11 cellular contexts compared by ENCODE assay signal in the genomic region with DNA sequence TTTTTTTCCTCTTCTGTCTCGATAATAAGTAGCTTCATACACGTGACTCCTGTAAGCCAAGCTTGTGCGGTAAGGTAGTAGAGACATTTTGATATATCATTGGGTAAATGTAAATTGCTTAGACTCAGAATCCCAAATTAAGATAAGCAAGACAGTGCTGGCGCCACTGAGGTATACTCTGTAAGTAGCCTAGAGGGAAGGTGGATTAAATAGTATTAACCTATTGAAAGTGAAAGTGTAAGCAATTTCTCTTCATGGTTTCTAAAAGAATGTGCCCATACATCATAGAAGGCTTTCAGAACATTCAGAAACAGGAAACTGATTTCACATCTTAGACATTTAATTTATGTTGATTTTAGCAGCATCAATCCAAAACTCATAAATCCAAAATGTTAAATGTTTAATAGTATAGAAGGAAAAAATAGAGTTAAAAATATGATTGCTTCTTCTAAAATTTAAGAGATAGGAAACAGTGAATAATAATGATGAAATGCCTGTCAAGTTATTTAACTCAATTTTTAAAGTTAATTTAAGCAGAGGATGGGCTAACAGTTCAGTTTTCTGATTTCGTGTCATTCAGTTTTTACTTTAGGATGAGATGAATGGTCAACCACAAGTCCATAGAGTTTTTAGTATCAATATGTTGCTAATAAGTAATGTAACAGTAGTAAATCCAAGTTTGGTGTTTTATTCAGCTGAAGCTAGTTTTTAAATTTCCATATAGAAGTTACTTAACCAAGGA. TPM values are rescaled to one million over a fixed set of nuclear protein-coding genes. Genes with fewer than 3 reads are reported as not detected.
A peak's percentile ranks its signal among the peaks of the same experiment; 100 is the strongest.
DNase-seq lines count a peak whose midpoint lies in the region; ATAC-seq and TF ChIP-seq lines count a peak whose summit lies in the region.
"Had no signal": no experiment of that assay in that cellular context is flagged by ENCODE, and none has a peak within 500 bp of the region (broad histone marks: within the 10 kb centered on the region; RNA-seq: fewer than 3 reads in every experiment).

No MANE protein-coding gene starts in this region.

- H3K4me3 Mint-ChIP-seq in CD4-positive, alpha-beta T cell = peak overlapping the region; percentile 84

- peak overlapping the region; percentile 45 for H3K27ac Mint-ChIP-seq in CD4-positive, alpha-beta T cell

- intact Hi-C loops in CD4-positive, alpha-beta T cell (cut with DNase I, micrococcal nuclease) = loop anchor here in 1 of 2 experiments (5.0 kb wide), 1 partner anchor 141 kb away; the partner anchor contains the start of gene CRPPA

- H3K4me3 ChIP-seq in cardiac fibroblast (replicated peaks in 1 of 2; ENCODE audit: low read depth in 2 of 2, low read length in 2 of 2) = no peak overlapping the region

- peaks cover 2% of the 10 kb centered on the region for H3K27me3 Mint-ChIP-seq in CD4-positive, alpha-beta T cell

- DNase-seq in CD4-positive, alpha-beta T cell = no peak
- DNase-seq in cardiac fibroblast (ENCODE audit: low read depth in 2 of 2) (peak; percentile 6 to 30), T-helper 9 cell (no peak), NCI-H2171 treated with DMSO at 0.1 percent for 48 hours (lab: John Stamatoyannopoulos, UW) (no peak), HT-29 (ENCODE audit: low spot score) (no peak)
- DNase-seq: activated gamma-delta T cell treated with Interleukin-2 at 50 U/mL for 16 hours, NCI-H1930 had no signal

- CTCF ChIA-PET in CD4-positive, alpha-beta T cell (lab: Charles Lee) = no interaction called here

- no peak overlapping the region for H3K27ac ChIP-seq in CD4-positive, alpha-beta T cell (ENCODE audit: low read depth, low read length)

- H3K9me3 Mint-ChIP-seq in CD4-positive, alpha-beta T cell = no peaks in the 10 kb centered on the region

- peaks cover 26% of the 10 kb centered on the region for H3K4me1 Mint-ChIP-seq in CD4-positive, alpha-beta T cell (ENCODE audit: low read depth)

- no peaks in the 10 kb centered on the region for H3K36me3 Mint-ChIP-seq in CD4-positive, alpha-beta T cell (ENCODE audit: low read depth)

- no peak for TF ChIP-seq CTCF in CD4-positive, alpha-beta T cell (IDR thresholded peaks at IDR 0.05)
- TF ChIP-seq CTCF in cardiac fibroblast (IDR thresholded peaks at IDR 0.05; ENCODE audit: low read depth, low read length) = no peak

- ATAC-seq in CD4-positive, alpha-beta T cell (ENCODE audit: poor library complexity) = peak; percentile 69
- peak; percentile 69 for ATAC-seq in GM19468 (IDR thresholded peaks at IDR 0.05; ENCODE audit: extremely low read depth, unreplicated experiment)
- ATAC-seq in HG03457 (IDR thresholded peaks at IDR 0.05; ENCODE audit: unreplicated experiment) = peak; percentile 86
- ATAC-seq in HG02884 (IDR thresholded peaks at IDR 0.05; ENCODE audit: unreplicated experiment) = no peak

- H3K27me3 ChIP-seq in CD4-positive, alpha-beta T cell (ENCODE audit: control insufficient read depth, insufficient read depth, low read length) = no peaks in the 10 kb centered on the region

- no peaks in the 10 kb centered on the region for H3K9me3 ChIP-seq in CD4-positive, alpha-beta T cell (ENCODE audit: control insufficient read depth, low read length)

- POLR2A ChIA-PET in CD4-positive, alpha-beta T cell (lab: Charles Lee) = interaction anchor here (1.6 to 2.4 kb wide), 2 partner anchors 130 to 143 kb away, joined by 8 to 16 read pairs; partner anchors contain the start of gene CRPPA

RNA-seq across cellular contexts. Expression of gene LRRC72, which starts 36.8 kb away (rescaled TPM):
- total RNA-seq in CD4-positive, alpha-beta T cell = not detected
- total RNA-seq in HT-29 (2014; rRNA removed; shearing (Covaris generic)) = not detected in 2 replicates
- total RNA-seq: kidney epithelial cell had no signal

Comparison
In these comparisons a context has a peak if more than half of its experiments do, and no peak if none do; other contexts are left out.
1. DNase-seq: peak in cardiac fibroblast (2 of 2); none in CD4-positive, alpha-beta T cell (0 of 10), T-helper 9 cell (single experiment), NCI-H2171 treated with DMSO at 0.1 percent for 48 hours (single experiment) and HT-29 (single experiment).